ENCODE assay signal across 8 cellular contexts in genomic region chr12:89949457-89950195, GRCh38.
A peak's percentile ranks its signal among the peaks of the same experiment; 100 is the strongest.
DNase-seq lines count a peak whose midpoint lies in the region; ATAC-seq lines count a peak whose summit lies in the region.

No MANE protein-coding gene starts in this region.

- no peaks in the 10 kb centered on the region for H4K20me1 ChIP-seq in GM23248 (ENCODE audit: insufficient read depth)

- H3K4me2 ChIP-seq in GM23248 (ENCODE audit: unreplicated experiment), result peak overlapping the region; percentile 54

- 32 to 39% methylated on average over 4 of the region's 4 CpGs for WGBS in GM23248 (ENCODE audit: low coverage in 1 of 2, low lambda C conversion rate in 2 of 2, missing lambda C conversion rate in 2 of 2), 2 experiments

- H3K27ac ChIP-seq in GM23248, result peak overlapping the region; percentile 86

- H3K4me1 ChIP-seq in GM23248 (ENCODE audit: insufficient read depth), result peaks cover 49% of the 10 kb centered on the region

- H3K27me3 ChIP-seq in GM23248 (replicated peaks; ENCODE audit: insufficient read depth) (no peaks in the 10 kb centered on the region), MG63 (no peaks in the 10 kb centered on the region)

- in situ Hi-C loops in GM23248 (cut with MboI), result no loop called here

- H3F3A ChIP-seq in GM23248 (ENCODE audit: insufficient read depth), result peaks cover 40% of the 10 kb centered on the region

- no peaks in the 10 kb centered on the region for H3K9me3 ChIP-seq in GM23248 (ENCODE audit: low read depth)
- H3K9me3 ChIP-seq in MG63, result no peaks in the 10 kb centered on the region

- H3K79me2 ChIP-seq in GM23248 (ENCODE audit: insufficient read depth), result no peaks in the 10 kb centered on the region

- H3K9me2 ChIP-seq in GM23248 (ENCODE audit: insufficient read depth), result peaks cover 4% of the 10 kb centered on the region; the same call in 1 of the 2 replicates

- peak; percentile 87 for DNase-seq in GM23248
- peak; percentile 32 for DNase-seq in MG63
- peak; percentile 19 for DNase-seq in activated T-helper 1 cell treated with Interleukin-2 at 50 U/mL for 16 hours (ENCODE audit: low read depth)
- DNase-seq in left cardiac atrium, result peak; percentile 22
- peak; percentile 41 for DNase-seq in stimulated activated CD8-positive, alpha-beta memory T cell treated with anti-CD3 and anti-CD28 coated beads, Interleukin-4, amount 100 ng/mL, for 48 hours
- no peak for DNase-seq in HK-2 (ENCODE audit: unreplicated experiment)
- DNase-seq in NCI-H510A treated with DMSO at 0.1 percent for 48 hours (lab: John Stamatoyannopoulos, UW), result no peak

- H3K4me3 ChIP-seq in GM23248, result no peak overlapping the region
- no peak overlapping the region for H3K4me3 ChIP-seq in MG63

- ATAC-seq in GM18502 (IDR thresholded peaks at IDR 0.05; ENCODE audit: poor library complexity, unreplicated experiment) (peak; percentile 91), left cardiac atrium (peak; percentile 68 to 83)

- peak overlapping the region; percentile 71 for H3K9ac ChIP-seq in GM23248

- H3K36me3 ChIP-seq in GM23248 (ENCODE audit: low read depth) (no peaks in the 10 kb centered on the region), MG63 (no peaks in the 10 kb centered on the region)

- intact Hi-C loops in left cardiac atrium (cut with DNase I), result no loop called here

- H2AFZ ChIP-seq in GM23248, result 0 out of 2 replicates have a peak overlapping the region, but pooled peaks have one; percentile 17

Comparison
In these comparisons a context has a peak if more than half of its experiments do, and no peak if none do; other contexts are left out.
1. DNase-seq: peak in GM23248 (single experiment), MG63 (single experiment), activated T-helper 1 cell treated with Interleukin-2 at 50 U/mL for 16 hours (single experiment), left cardiac atrium (single experiment) and stimulated activated CD8-positive, alpha-beta memory T cell treated with anti-CD3 and anti-CD28 coated beads, Interleukin-4, amount 100 ng/mL, for 48 hours (single experiment); none in HK-2 (single experiment) and NCI-H510A treated with DMSO at 0.1 percent for 48 hours (single experiment).